1 cellular context compared by ENCODE assay signal in the genomic region with DNA sequence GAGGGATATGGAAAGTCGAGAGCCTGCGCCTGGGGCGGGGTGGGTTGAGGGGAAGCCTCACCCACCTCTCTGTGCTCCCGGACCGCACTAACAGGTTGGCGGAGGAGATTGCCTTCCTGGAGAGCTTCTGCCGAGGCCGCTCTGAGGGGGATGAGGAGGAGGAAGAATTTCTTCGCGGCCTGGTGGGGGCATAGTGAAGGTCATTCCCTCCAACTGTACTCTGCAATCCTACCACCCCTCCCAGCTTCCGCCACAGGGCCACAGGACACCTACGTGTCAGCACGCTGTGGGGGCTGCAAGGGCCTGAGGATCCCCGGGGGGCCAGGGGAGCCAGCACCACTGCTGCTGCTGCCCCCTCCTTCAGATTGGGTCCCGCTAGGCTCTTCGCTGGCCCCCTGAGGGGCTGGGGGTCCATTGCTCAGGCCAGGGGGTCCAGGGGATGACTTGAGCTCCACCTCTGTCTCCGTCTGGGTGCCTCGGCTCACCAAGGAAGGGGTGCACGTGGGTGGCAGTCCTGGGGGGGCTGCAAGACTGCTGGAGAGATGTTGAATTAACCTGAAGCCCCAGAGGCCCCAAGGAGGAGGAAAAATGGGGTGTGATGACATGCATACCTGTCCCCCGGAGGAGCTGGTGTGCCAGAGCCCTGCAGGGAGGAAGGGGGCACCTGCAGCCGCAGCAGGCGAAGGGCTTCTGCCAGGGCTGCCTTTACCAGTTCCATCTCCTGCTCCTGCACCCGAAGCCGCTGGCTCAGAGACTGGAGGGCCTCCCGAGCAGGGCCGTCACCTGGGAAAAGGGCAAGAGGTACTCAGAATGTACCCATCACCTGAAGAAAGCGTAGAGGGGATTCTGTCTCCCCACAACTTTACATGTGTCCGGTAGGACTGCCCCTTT.
TF ChIP-seq lines count a peak whose summit lies in the region.

No MANE protein-coding gene starts in this region.

TF ChIP-seq in HepG2, 621 proteins besides CTCF, POLR2A, EP300 and RAD21 (continues in another document):
- TF ChIP-seq, protein P1, sequence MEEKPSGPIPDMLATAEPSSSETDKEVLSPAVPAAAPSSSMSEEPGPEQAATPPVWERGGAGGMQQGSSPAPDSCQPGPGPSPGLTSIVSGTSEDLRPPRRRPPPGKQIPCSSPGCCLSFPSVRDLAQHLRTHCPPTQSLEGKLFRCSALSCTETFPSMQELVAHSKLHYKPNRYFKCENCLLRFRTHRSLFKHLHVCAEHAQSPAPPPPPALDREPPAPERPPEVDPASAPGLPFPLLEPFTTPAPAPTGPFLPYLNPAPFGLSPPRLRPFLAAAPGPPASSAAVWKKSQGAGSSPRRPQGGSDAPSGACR (CRISPR knock-in tag; IDR thresholded peaks at IDR 0.05): no peak
- no peak for TF ChIP-seq IKZF4 (CRISPR knock-in tag; IDR thresholded peaks at IDR 0.05; ENCODE audit: borderline replicate concordance, low read depth, not compliant biosample characterization)
- TF ChIP-seq ZNF121 (CRISPR knock-in tag; IDR thresholded peaks at IDR 0.05): no peak
- TF ChIP-seq ZBTB20 (CRISPR knock-in tag; IDR thresholded peaks at IDR 0.05; ENCODE audit: borderline replicate concordance, low read depth): no peak
- TF ChIP-seq RBAK (CRISPR knock-in tag; IDR thresholded peaks at IDR 0.05): no peak
- no peak for TF ChIP-seq AGO2 (optimal IDR thresholded peaks at IDR 0.05; ENCODE audit: low read depth, low read length)
- TF ChIP-seq ATM (IDR thresholded peaks at IDR 0.05; ENCODE audit: borderline replicate concordance): no peak
- TF ChIP-seq, protein P2, sequence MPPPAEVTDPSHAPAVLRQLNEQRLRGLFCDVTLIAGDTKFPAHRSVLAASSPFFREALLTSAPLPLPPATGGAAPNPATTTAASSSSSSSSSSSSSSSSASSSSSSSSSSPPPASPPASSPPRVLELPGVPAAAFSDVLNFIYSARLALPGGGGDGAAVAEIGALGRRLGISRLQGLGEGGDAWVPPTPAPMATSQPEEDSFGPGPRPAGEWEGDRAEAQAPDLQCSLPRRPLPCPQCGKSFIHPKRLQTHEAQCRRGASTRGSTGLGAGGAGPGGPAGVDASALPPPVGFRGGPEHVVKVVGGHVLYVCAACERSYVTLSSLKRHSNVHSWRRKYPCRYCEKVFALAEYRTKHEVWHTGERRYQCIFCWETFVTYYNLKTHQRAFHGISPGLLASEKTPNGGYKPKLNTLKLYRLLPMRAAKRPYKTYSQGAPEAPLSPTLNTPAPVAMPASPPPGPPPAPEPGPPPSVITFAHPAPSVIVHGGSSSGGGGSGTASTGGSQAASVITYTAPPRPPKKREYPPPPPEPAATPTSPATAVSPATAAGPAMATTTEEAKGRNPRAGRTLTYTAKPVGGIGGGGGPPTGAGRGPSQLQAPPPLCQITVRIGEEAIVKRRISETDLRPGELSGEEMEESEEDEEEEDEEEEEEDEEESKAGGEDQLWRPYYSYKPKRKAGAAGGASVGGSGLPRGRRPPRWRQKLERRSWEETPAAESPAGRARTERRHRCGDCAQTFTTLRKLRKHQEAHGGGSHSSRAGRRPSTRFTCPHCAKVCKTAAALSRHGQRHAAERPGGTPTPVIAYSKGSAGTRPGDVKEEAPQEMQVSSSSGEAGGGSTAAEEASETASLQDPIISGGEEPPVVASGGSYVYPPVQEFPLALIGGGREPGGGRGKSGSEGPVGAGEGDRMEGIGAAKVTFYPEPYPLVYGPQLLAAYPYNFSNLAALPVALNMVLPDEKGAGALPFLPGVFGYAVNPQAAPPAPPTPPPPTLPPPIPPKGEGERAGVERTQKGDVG (CRISPR knock-in tag; IDR thresholded peaks at IDR 0.05; ENCODE audit: borderline replicate concordance): 0 out of 2 replicates have a peak, but pooled peaks have one; percentile 3
- TF ChIP-seq, protein P3, sequence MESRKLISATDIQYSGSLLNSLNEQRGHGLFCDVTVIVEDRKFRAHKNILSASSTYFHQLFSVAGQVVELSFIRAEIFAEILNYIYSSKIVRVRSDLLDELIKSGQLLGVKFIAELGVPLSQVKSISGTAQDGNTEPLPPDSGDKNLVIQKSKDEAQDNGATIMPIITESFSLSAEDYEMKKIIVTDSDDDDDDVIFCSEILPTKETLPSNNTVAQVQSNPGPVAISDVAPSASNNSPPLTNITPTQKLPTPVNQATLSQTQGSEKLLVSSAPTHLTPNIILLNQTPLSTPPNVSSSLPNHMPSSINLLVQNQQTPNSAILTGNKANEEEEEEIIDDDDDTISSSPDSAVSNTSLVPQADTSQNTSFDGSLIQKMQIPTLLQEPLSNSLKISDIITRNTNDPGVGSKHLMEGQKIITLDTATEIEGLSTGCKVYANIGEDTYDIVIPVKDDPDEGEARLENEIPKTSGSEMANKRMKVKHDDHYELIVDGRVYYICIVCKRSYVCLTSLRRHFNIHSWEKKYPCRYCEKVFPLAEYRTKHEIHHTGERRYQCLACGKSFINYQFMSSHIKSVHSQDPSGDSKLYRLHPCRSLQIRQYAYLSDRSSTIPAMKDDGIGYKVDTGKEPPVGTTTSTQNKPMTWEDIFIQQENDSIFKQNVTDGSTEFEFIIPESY (CRISPR knock-in tag; IDR thresholded peaks at IDR 0.05): peak; percentile 90
- TF ChIP-seq, protein P4, sequence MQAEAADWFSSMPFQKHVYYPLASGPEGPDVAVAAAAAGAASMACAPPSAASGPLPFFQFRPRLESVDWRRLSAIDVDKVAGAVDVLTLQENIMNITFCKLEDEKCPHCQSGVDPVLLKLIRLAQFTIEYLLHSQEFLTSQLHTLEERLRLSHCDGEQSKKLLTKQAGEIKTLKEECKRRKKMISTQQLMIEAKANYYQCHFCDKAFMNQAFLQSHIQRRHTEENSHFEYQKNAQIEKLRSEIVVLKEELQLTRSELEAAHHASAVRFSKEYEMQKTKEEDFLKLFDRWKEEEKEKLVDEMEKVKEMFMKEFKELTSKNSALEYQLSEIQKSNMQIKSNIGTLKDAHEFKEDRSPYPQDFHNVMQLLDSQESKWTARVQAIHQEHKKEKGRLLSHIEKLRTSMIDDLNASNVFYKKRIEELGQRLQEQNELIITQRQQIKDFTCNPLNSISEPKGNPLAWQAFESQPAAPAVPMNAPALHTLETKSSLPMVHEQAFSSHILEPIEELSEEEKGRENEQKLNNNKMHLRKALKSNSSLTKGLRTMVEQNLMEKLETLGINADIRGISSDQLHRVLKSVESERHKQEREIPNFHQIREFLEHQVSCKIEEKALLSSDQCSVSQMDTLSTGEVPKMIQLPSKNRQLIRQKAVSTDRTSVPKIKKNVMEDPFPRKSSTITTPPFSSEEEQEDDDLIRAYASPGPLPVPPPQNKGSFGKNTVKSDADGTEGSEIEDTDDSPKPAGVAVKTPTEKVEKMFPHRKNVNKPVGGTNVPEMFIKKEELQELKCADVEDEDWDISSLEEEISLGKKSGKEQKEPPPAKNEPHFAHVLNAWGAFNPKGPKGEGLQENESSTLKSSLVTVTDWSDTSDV (CRISPR knock-in tag; IDR thresholded peaks at IDR 0.05): 0 out of 2 replicates have a peak, but pooled peaks have one; percentile 22
- TF ChIP-seq ZSCAN12 (CRISPR knock-in tag; IDR thresholded peaks at IDR 0.05): no peak
- TF ChIP-seq, protein P5, sequence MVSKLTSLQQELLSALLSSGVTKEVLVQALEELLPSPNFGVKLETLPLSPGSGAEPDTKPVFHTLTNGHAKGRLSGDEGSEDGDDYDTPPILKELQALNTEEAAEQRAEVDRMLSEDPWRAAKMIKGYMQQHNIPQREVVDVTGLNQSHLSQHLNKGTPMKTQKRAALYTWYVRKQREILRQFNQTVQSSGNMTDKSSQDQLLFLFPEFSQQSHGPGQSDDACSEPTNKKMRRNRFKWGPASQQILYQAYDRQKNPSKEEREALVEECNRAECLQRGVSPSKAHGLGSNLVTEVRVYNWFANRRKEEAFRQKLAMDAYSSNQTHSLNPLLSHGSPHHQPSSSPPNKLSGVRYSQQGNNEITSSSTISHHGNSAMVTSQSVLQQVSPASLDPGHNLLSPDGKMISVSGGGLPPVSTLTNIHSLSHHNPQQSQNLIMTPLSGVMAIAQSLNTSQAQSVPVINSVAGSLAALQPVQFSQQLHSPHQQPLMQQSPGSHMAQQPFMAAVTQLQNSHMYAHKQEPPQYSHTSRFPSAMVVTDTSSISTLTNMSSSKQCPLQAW (CRISPR knock-in tag; IDR thresholded peaks at IDR 0.05): peak; percentile 13; the same call in 1 of the 2 replicates
- TF ChIP-seq, protein P6, sequence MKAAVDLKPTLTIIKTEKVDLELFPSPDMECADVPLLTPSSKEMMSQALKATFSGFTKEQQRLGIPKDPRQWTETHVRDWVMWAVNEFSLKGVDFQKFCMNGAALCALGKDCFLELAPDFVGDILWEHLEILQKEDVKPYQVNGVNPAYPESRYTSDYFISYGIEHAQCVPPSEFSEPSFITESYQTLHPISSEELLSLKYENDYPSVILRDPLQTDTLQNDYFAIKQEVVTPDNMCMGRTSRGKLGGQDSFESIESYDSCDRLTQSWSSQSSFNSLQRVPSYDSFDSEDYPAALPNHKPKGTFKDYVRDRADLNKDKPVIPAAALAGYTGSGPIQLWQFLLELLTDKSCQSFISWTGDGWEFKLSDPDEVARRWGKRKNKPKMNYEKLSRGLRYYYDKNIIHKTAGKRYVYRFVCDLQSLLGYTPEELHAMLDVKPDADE (CRISPR knock-in tag; IDR thresholded peaks at IDR 0.05): no peak
- TF ChIP-seq ZFP41 (CRISPR knock-in tag; IDR thresholded peaks at IDR 0.05; ENCODE audit: borderline replicate concordance): no peak
- no peak for TF ChIP-seq ZNF614 (CRISPR knock-in tag; IDR thresholded peaks at IDR 0.05; ENCODE audit: borderline replicate concordance)
- TF ChIP-seq ZNF652 (CRISPR knock-in tag; IDR thresholded peaks at IDR 0.05; ENCODE audit: borderline replicate concordance, low read depth): no peak
- peak; percentile 38; the same call in 1 of the 2 replicates for TF ChIP-seq ZNF768 (CRISPR knock-in tag; IDR thresholded peaks at IDR 0.05)
- no peak for TF ChIP-seq HOXA5 (CRISPR knock-in tag; IDR thresholded peaks at IDR 0.05)
- TF ChIP-seq ZNF263 (CRISPR knock-in tag; IDR thresholded peaks at IDR 0.05): no peak
- TF ChIP-seq FOXJ3 (CRISPR knock-in tag; IDR thresholded peaks at IDR 0.05; ENCODE audit: borderline replicate concordance): no peak
- 0 out of 2 replicates have a peak, but pooled peaks have one; percentile 32 for TF ChIP-seq ZBTB38 (CRISPR knock-in tag; IDR thresholded peaks at IDR 0.05)
- no peak for TF ChIP-seq RFX1 (IDR thresholded peaks at IDR 0.05)
- TF ChIP-seq MTA1 (CRISPR knock-in tag; IDR thresholded peaks at IDR 0.05; ENCODE audit: borderline replicate concordance): no peak
- TF ChIP-seq, protein P7, sequence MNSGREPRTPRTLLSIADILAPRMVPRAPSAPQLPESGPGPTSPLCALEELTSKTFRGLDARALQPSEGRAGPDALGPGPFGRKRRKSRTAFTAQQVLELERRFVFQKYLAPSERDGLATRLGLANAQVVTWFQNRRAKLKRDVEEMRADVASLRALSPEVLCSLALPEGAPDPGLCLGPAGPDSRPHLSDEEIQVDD (CRISPR knock-in tag; IDR thresholded peaks at IDR 0.05; ENCODE audit: borderline replicate concordance): no peak
- no peak for TF ChIP-seq SP5 (CRISPR knock-in tag; IDR thresholded peaks at IDR 0.05; ENCODE audit: borderline replicate concordance, low read depth)
- no peak for TF ChIP-seq ZNF780A (CRISPR knock-in tag; IDR thresholded peaks at IDR 0.05)
- no peak for TF ChIP-seq TEAD2 (CRISPR knock-in tag; IDR thresholded peaks at IDR 0.05)
- no peak for TF ChIP-seq ZMYM3 (CRISPR knock-in tag; IDR thresholded peaks at IDR 0.05)
- TF ChIP-seq ZNF124 (CRISPR knock-in tag; IDR thresholded peaks at IDR 0.05): no peak
- no peak for TF ChIP-seq ZNF878 (CRISPR knock-in tag; IDR thresholded peaks at IDR 0.05)
- 0 out of 2 replicates have a peak, but pooled peaks have one; percentile 42 for TF ChIP-seq SMAD1 (CRISPR knock-in tag; IDR thresholded peaks at IDR 0.05; ENCODE audit: borderline replicate concordance, low read depth)
- TF ChIP-seq SPEN (CRISPR knock-in tag; IDR thresholded peaks at IDR 0.05; ENCODE audit: low read depth): 0 out of 2 replicates have a peak, but pooled peaks have one; percentile 9
- no peak for TF ChIP-seq SOX5 (CRISPR knock-in tag; IDR thresholded peaks at IDR 0.05; ENCODE audit: borderline replicate concordance)
- TF ChIP-seq RBFOX2 (IDR thresholded peaks at IDR 0.05; ENCODE audit: low read depth, low read length): no peak
- TF ChIP-seq MLLT10 (CRISPR knock-in tag; IDR thresholded peaks at IDR 0.05): no peak
- peak; percentile 6; the same call in 1 of the 2 replicates for TF ChIP-seq ZBTB42 (CRISPR knock-in tag; IDR thresholded peaks at IDR 0.05)
- no peak for TF ChIP-seq ZSCAN20 (CRISPR knock-in tag; IDR thresholded peaks at IDR 0.05; ENCODE audit: borderline replicate concordance)
- TF ChIP-seq, protein P8, sequence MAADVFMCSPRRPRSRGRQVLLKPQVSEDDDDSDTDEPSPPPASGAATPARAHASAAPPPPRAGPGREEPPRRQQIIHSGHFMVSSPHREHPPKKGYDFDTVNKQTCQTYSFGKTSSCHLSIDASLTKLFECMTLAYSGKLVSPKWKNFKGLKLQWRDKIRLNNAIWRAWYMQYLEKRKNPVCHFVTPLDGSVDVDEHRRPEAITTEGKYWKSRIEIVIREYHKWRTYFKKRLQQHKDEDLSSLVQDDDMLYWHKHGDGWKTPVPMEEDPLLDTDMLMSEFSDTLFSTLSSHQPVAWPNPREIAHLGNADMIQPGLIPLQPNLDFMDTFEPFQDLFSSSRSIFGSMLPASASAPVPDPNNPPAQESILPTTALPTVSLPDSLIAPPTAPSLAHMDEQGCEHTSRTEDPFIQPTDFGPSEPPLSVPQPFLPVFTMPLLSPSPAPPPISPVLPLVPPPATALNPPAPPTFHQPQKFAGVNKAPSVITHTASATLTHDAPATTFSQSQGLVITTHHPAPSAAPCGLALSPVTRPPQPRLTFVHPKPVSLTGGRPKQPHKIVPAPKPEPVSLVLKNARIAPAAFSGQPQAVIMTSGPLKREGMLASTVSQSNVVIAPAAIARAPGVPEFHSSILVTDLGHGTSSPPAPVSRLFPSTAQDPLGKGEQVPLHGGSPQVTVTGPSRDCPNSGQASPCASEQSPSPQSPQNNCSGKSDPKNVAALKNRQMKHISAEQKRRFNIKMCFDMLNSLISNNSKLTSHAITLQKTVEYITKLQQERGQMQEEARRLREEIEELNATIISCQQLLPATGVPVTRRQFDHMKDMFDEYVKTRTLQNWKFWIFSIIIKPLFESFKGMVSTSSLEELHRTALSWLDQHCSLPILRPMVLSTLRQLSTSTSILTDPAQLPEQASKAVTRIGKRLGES (CRISPR knock-in tag; IDR thresholded peaks at IDR 0.05; ENCODE audit: borderline replicate concordance): no peak
- TF ChIP-seq, protein P9, sequence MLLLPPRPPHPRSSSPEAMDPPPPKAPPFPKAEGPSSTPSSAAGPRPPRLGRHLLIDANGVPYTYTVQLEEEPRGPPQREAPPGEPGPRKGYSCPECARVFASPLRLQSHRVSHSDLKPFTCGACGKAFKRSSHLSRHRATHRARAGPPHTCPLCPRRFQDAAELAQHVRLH (CRISPR knock-in tag; IDR thresholded peaks at IDR 0.05; ENCODE audit: borderline replicate concordance, low read depth): no peak
- TF ChIP-seq NFKBIZ (CRISPR knock-in tag; IDR thresholded peaks at IDR 0.05): no peak
- TF ChIP-seq ZNF101 (CRISPR knock-in tag; IDR thresholded peaks at IDR 0.05; ENCODE audit: borderline replicate concordance, low read depth): no peak
- no peak; the same call in 1 of the 2 replicates for TF ChIP-seq MEIS1 (CRISPR knock-in tag; IDR thresholded peaks at IDR 0.05; ENCODE audit: borderline replicate concordance)
- no peak for TF ChIP-seq ZNF75D (CRISPR knock-in tag; IDR thresholded peaks at IDR 0.05; ENCODE audit: borderline replicate concordance)
- no peak for TF ChIP-seq TCF12 (IDR thresholded peaks at IDR 0.05)
- 0 out of 2 replicates have a peak, but pooled peaks have one; percentile 22 for TF ChIP-seq TCF12 (CRISPR knock-in tag; IDR thresholded peaks at IDR 0.05)
- no peak for TF ChIP-seq SYNCRIP (IDR thresholded peaks at IDR 0.05; ENCODE audit: insufficient read depth, low read depth, low read length)
- TF ChIP-seq ZNF496 (CRISPR knock-in tag; IDR thresholded peaks at IDR 0.05; ENCODE audit: insufficient replicate concordance): no peak
